ENCODE assay signal across 29 cellular contexts in genomic region chr7:27124979-27125689, GRCh38. TPM values are rescaled to one million over a fixed set of nuclear protein-coding genes. Genes with fewer than 3 reads are reported as not detected.
DNase-seq lines count a peak whose midpoint lies in the region; ATAC-seq, FAIRE-seq and TF ChIP-seq lines count a peak whose summit lies in the region.
"Had no signal": no experiment of that assay in that cellular context is flagged by ENCODE, and none has a peak within 500 bp of the region (broad histone marks: within the 10 kb centered on the region; RNA-seq: fewer than 3 reads in every experiment).

No MANE protein-coding gene starts in this region.

- H3K36me3 Mint-ChIP-seq in astrocyte (ENCODE audit: low read depth, unreplicated experiment) = peaks cover 2% of the 10 kb centered on the region
- H3K36me3 Mint-ChIP-seq: activated naive CD4-positive, alpha-beta T cell treated with anti-CD3 and anti-CD28 coated beads, Interleukin-2, amount 10 ng/mL, durations not matched to agents 7 days and 5 days; WTC11 had no signal

- DNase-seq in ACHN (peak; percentile 78), astrocyte (ENCODE audit: low read depth) (no peak), left lobe of liver (ENCODE audit: low spot score) (peak; percentile 15), psoas muscle (no peak)
- DNase-seq: activated CD8-positive, alpha-beta T cell treated with anti-CD3 and anti-CD28 coated beads for 36 hours; activated naive CD4-positive, alpha-beta T cell treated with anti-CD3 and anti-CD28 coated beads, Interleukin-2, amount 10 ng/mL, durations not matched to agents 7 days and 5 days; activated T-cell treated with anti-CD3 and anti-CD28 coated beads, Interleukin-2, amount 50 U/mL, for 1 hour; anterior cingulate cortex; GDM1; hypothalamus; kidney glomerular epithelial cell; NCI-H1694; NCI-H345; nucleus accumbens; PC-9; stimulated activated CD4-positive, alpha-beta T cell treated with anti-CD3 and anti-CD28 coated beads, Interleukin-1b, Interleukin-23, amount 100 ng/mL, for 48 hours; stimulated activated naive CD4-positive, alpha-beta T cell treated with Interleukin-2 at 50 U/mL for 16 hours had no signal

- in situ Hi-C loops in ACHN (cut with HindIII; ENCODE audit: low pct_ligation_motif_present, low pct_unique_long_range_greater_than_20kb, low sequenced_read_pairs) = loop anchor here (10.0 kb wide), 1 partner anchor 270 kb away; no protein-coding TSS in a partner anchor

- no peak overlapping the region for H2AFZ ChIP-seq in astrocyte (ENCODE audit: low read depth, low read length)
- H2AFZ ChIP-seq: PC-9 had no signal

- 70 to 74% (median 73%) methylated on average over 7 of the region's 7 CpGs for WGBS in psoas muscle, 3 donors

- H3K9me3 ChIP-seq in astrocyte (ENCODE audit: insufficient read depth, low read depth, low read length) (no peaks in the 10 kb centered on the region), psoas muscle (no peaks in the 10 kb centered on the region)
- H3K9me3 ChIP-seq: SJSA1 had no signal

- H3K4me1 ChIP-seq in astrocyte (ENCODE audit: insufficient read depth, low read length) = peaks cover 11% of the 10 kb centered on the region
- peaks cover 59% of the 10 kb centered on the region for H3K4me1 ChIP-seq in psoas muscle
- H3K4me1 ChIP-seq: BLaER1 had no signal

- peaks cover 18% of the 10 kb centered on the region for H3K79me2 ChIP-seq in astrocyte (ENCODE audit: insufficient read depth, low read length)

- no peak for TF ChIP-seq CTCF in astrocyte (IDR thresholded peaks at IDR 0.05; ENCODE audit: insufficient read depth, low read depth, low read length)
- TF ChIP-seq CTCF in psoas muscle (IDR thresholded peaks at IDR 0.05) = no peak

- no peak overlapping the region for H3K4me3 Mint-ChIP-seq in astrocyte (ENCODE audit: unreplicated experiment)
- H3K4me3 Mint-ChIP-seq: activated CD8-positive, alpha-beta T cell treated with anti-CD3 and anti-CD28 coated beads for 36 hours; activated naive CD4-positive, alpha-beta T cell treated with anti-CD3 and anti-CD28 coated beads, Interleukin-2, amount 10 ng/mL, durations not matched to agents 7 days and 5 days; WTC11 had no signal

- ATAC-seq in left lobe of liver (no peak), psoas muscle (no peak), esophagus mucosa (no peak), HG03354 (IDR thresholded peaks at IDR 0.05; ENCODE audit: poor library complexity, severe bottlenecking, unreplicated experiment) (no peak), GM18511 (IDR thresholded peaks at IDR 0.05; ENCODE audit: unreplicated experiment) (no peak), HG03442 (IDR thresholded peaks at IDR 0.05; ENCODE audit: unreplicated experiment) (no peak)
- ATAC-seq: activated CD8-positive, alpha-beta T cell treated with anti-CD3 and anti-CD28 coated beads for 36 hours; WTC11 had no signal

- H4K20me1 ChIP-seq in astrocyte (ENCODE audit: insufficient read depth, low read length) = no peaks in the 10 kb centered on the region
- H4K20me1 ChIP-seq: BLaER1 had no signal

- no peak overlapping the region for H3K9ac ChIP-seq in astrocyte (ENCODE audit: low read length)
- H3K9ac ChIP-seq: BLaER1 had no signal

- peaks cover 41% of the 10 kb centered on the region for H3K9me3 Mint-ChIP-seq in astrocyte (ENCODE audit: unreplicated experiment)
- H3K9me3 Mint-ChIP-seq: activated CD8-positive, alpha-beta T cell treated with anti-CD3 and anti-CD28 coated beads for 36 hours; activated naive CD4-positive, alpha-beta T cell treated with anti-CD3 and anti-CD28 coated beads, Interleukin-2, amount 10 ng/mL, durations not matched to agents 7 days and 5 days; WTC11 had no signal

- H3K27me3 Mint-ChIP-seq in astrocyte (ENCODE audit: low read depth, unreplicated experiment) = peaks cover 97% of the 10 kb centered on the region

- peak overlapping the region; percentile 84 for H3K27ac ChIP-seq in astrocyte (ENCODE audit: low read depth, low read length)
- H3K27ac ChIP-seq in psoas muscle = peak overlapping the region; percentile 9
- H3K27ac ChIP-seq: BLaER1, HL-60, PC-9, SJSA1 had no signal

- peak overlapping the region; percentile 83 for H3K4me2 ChIP-seq in astrocyte (ENCODE audit: low read length)
- H3K4me2 ChIP-seq: BLaER1, PC-9 had no signal

- H3K4me3 ChIP-seq in astrocyte (ENCODE audit: insufficient read depth, low read depth, low read length) (no peak overlapping the region), psoas muscle (no peak overlapping the region)
- H3K4me3 ChIP-seq: BLaER1, PC-9, SJSA1 had no signal

- no peak for FAIRE-seq in astrocyte (lab: Jason Lieb, UNC)
- FAIRE-seq: A204.1, GM19239 had no signal

- intact Hi-C loops in psoas muscle (cut with DNase I) = no loop called here

- H3K4me1 Mint-ChIP-seq in astrocyte (ENCODE audit: low read depth, unreplicated experiment) = peaks cover 2% of the 10 kb centered on the region
- H3K4me1 Mint-ChIP-seq: activated naive CD4-positive, alpha-beta T cell treated with anti-CD3 and anti-CD28 coated beads, Interleukin-2, amount 10 ng/mL, durations not matched to agents 7 days and 5 days had no signal

- H3K27ac Mint-ChIP-seq in astrocyte (ENCODE audit: unreplicated experiment) = peak overlapping the region; percentile 22
- H3K27ac Mint-ChIP-seq: activated CD8-positive, alpha-beta T cell treated with anti-CD3 and anti-CD28 coated beads for 36 hours; activated naive CD4-positive, alpha-beta T cell treated with anti-CD3 and anti-CD28 coated beads, Interleukin-2, amount 10 ng/mL, durations not matched to agents 7 days and 5 days; WTC11 had no signal

- H3K36me3 ChIP-seq in astrocyte (ENCODE audit: insufficient read depth, low read length) = no peaks in the 10 kb centered on the region
- peaks cover 0 to 14% of the 10 kb centered on the region in 2 donors for H3K36me3 ChIP-seq in psoas muscle (ENCODE audit: insufficient read depth in 1 of 2, low read depth in 1 of 2)
- H3K36me3 ChIP-seq: BLaER1 had no signal

- H3K27me3 ChIP-seq in astrocyte (ENCODE audit: insufficient read depth, low read length) = peaks cover 73% of the 10 kb centered on the region
- no peaks in the 10 kb centered on the region for H3K27me3 ChIP-seq in psoas muscle (ENCODE audit: insufficient read depth in 3 of 3, low read length in 2 of 3)
- H3K27me3 ChIP-seq: BLaER1, SJSA1 had no signal

RNA-seq across cellular contexts. Expression of gene HOXA4, which starts 5.4 kb away (rescaled TPM):
- total RNA-seq in astrocyte = not detected in 2 replicates
- 0.43 TPM for total RNA-seq in left lobe of liver
- total RNA-seq in psoas muscle = 10 to 100 TPM in 2 of 4 donors, 1 to 10 TPM in 2; 7.2 to 11.5 (median 9.1) TPM
- 10 to 100 TPM in 2 of 3 donors, 1 to 10 TPM in 1; 6.8 to 20.8 (median 12.5) TPM for polyA plus RNA-seq in psoas muscle
- 5.5 TPM for total RNA-seq in esophagus mucosa
- total RNA-seq: PC-9, WTC11 had no signal

RNA-seq across cellular contexts. Expression of gene HOXA5, which starts 18.3 kb away (rescaled TPM):
- total RNA-seq in astrocyte (not detected in 2 replicates), left lobe of liver (0.50 TPM), psoas muscle (10 to 100 TPM in 1 of 4 donors, 1 to 10 TPM in 3; 4.7 to 18.8 (median 8.1) TPM), esophagus mucosa (5.6 TPM)
- polyA plus RNA-seq in psoas muscle = 1 to 10 TPM; 2.6 to 7.6 (median 4.6) TPM
- total RNA-seq: activated CD8-positive, alpha-beta T cell treated with anti-CD3 and anti-CD28 coated beads for 36 hours; chondrocyte; T-helper 2 cell treated with Interferon-gamma antibody and Interleukin-4, amounts not matched to agents 100 ng/mL and 5 ng/mL, for 36 hours; WTC11 had no signal

RNA-seq across cellular contexts. Expression of gene HOXA6, which starts 22.4 kb away (rescaled TPM):
- total RNA-seq in astrocyte (not detected in 2 replicates), left lobe of liver (not detected), psoas muscle (1 to 10 TPM; 2.5 to 3.7 (median 3.1) TPM), esophagus mucosa (1.7 TPM)
- polyA plus RNA-seq in psoas muscle = 1 to 10 TPM in 2 of 3 donors, under 1 TPM in 1; 0.64 to 3.2 (median 1.5) TPM
- total RNA-seq: activated CD8-positive, alpha-beta T cell treated with anti-CD3 and anti-CD28 coated beads for 36 hours; chondrocyte; T-helper 2 cell treated with Interferon-gamma antibody and Interleukin-4, amounts not matched to agents 100 ng/mL and 5 ng/mL, for 36 hours; WTC11 had no signal

RNA-seq across cellular contexts. Expression of gene HOXA2, which starts 22.7 kb away (rescaled TPM):
- total RNA-seq in astrocyte = not detected in 2 replicates
- 0.15 TPM for total RNA-seq in left lobe of liver
- 1 to 10 TPM in 1 of 4 donors, under 1 TPM in 3; 0.17 to 1.1 (median 0.53) TPM for total RNA-seq in psoas muscle
- under 1 TPM; 0.23 to 0.42 (median 0.29) TPM for polyA plus RNA-seq in psoas muscle
- 1.1 TPM for total RNA-seq in esophagus mucosa
- total RNA-seq: activated CD8-positive, alpha-beta T cell treated with anti-CD3 and anti-CD28 coated beads for 36 hours; T-helper 2 cell treated with Interferon-gamma antibody and Interleukin-4, amounts not matched to agents 100 ng/mL and 5 ng/mL, for 36 hours; WTC11 had no signal

RNA-seq across cellular contexts. Expression of gene HOXA3, which starts 27.2 kb away (rescaled TPM):
- not detected in 2 replicates for total RNA-seq in astrocyte
- 0.30 TPM for total RNA-seq in left lobe of liver
- 1 to 10 TPM; 3.3 to 5.6 (median 4.2) TPM for total RNA-seq in psoas muscle
- 1 to 10 TPM in 1 of 3 donors, under 1 TPM in 2; 0.65 to 2.6 (median 0.97) TPM for polyA plus RNA-seq in psoas muscle
- total RNA-seq in esophagus mucosa = 5.4 TPM
- total RNA-seq: activated CD8-positive, alpha-beta T cell treated with anti-CD3 and anti-CD28 coated beads for 36 hours; T-helper 2 cell treated with Interferon-gamma antibody and Interleukin-4, amounts not matched to agents 100 ng/mL and 5 ng/mL, for 36 hours; WTC11 had no signal

Comparison
In these comparisons a context has a peak if more than half of its experiments do, and no peak if none do; other contexts are left out.
1. DNase-seq: peak in ACHN (single experiment) and left lobe of liver (single experiment); none in astrocyte (single experiment) and psoas muscle (0 of 2).